1 cellular context compared by ENCODE assay signal in genomic region chr1:34859442-34860200, GRCh38.
TF ChIP-seq lines count a peak whose summit lies in the region.

TSS of gene SMIM12 (minus strand) at chr1:34859749. CDS start at chr1:34855977, 3,772 bp downstream.

TF ChIP-seq in HepG2, 621 proteins besides CTCF, POLR2A, EP300 and RAD21 (continued from another document and continues in another):
- TF ChIP-seq MED8 (CRISPR knock-in tag; IDR thresholded peaks at IDR 0.05; ENCODE audit: insufficient replicate concordance) = no peak
- peak; percentile 96 for TF ChIP-seq MLX (CRISPR knock-in tag; IDR thresholded peaks at IDR 0.05)
- TF ChIP-seq ZNF704 (CRISPR knock-in tag; IDR thresholded peaks at IDR 0.05; ENCODE audit: borderline replicate concordance) = peak; percentile 83; the same call in 1 of the 2 replicates
- TF ChIP-seq ZNF451 (CRISPR knock-in tag; IDR thresholded peaks at IDR 0.05) = peak; percentile 85
- TF ChIP-seq GATAD2A (CRISPR knock-in tag; IDR thresholded peaks at IDR 0.05) = peak; percentile 87
- TF ChIP-seq RFXANK (CRISPR knock-in tag; IDR thresholded peaks at IDR 0.05) = no peak
- TF ChIP-seq CBFB (CRISPR knock-in tag; IDR thresholded peaks at IDR 0.05) = peak; percentile 37; the same call in 1 of the 2 replicates
- peak; percentile 91 for TF ChIP-seq ZNF788 (CRISPR knock-in tag; IDR thresholded peaks at IDR 0.05; ENCODE audit: borderline replicate concordance)
- no peak; the same call in 1 of the 2 replicates for TF ChIP-seq ZNF234 (CRISPR knock-in tag; conservative IDR thresholded peaks at IDR 0.05)
- peak; percentile 87 for TF ChIP-seq IKZF5 (CRISPR knock-in tag; IDR thresholded peaks at IDR 0.05)
- peak; percentile 77 for TF ChIP-seq PATZ1 (CRISPR knock-in tag; IDR thresholded peaks at IDR 0.05)
- peak; percentile 84 for TF ChIP-seq THRA (CRISPR knock-in tag; IDR thresholded peaks at IDR 0.05; ENCODE audit: borderline replicate concordance)
- peak; percentile 84 for TF ChIP-seq MXD3 (CRISPR knock-in tag; IDR thresholded peaks at IDR 0.05)
- TF ChIP-seq SETDB1 (CRISPR knock-in tag; IDR thresholded peaks at IDR 0.05; ENCODE audit: borderline replicate concordance) = no peak
- TF ChIP-seq ZNF230 (CRISPR knock-in tag; IDR thresholded peaks at IDR 0.05) = 0 out of 2 replicates have a peak, but pooled peaks have one; percentile 66
- 0 out of 2 replicates have a peak, but pooled peaks have one; percentile 37 for TF ChIP-seq GTF3A (CRISPR knock-in tag; conservative IDR thresholded peaks at IDR 0.05)
- TF ChIP-seq ZNF329 (CRISPR knock-in tag; IDR thresholded peaks at IDR 0.05; ENCODE audit: low read depth) = 0 out of 2 replicates have a peak, but pooled peaks have one; percentile 43
- peak; percentile 84 for TF ChIP-seq KDM5A (IDR thresholded peaks at IDR 0.05; ENCODE audit: borderline replicate concordance, low read length)
- no peak for TF ChIP-seq ARID3A (IDR thresholded peaks at IDR 0.05; ENCODE audit: low read depth, low read length)
- no peak for TF ChIP-seq USF2 (IDR thresholded peaks at IDR 0.05; ENCODE audit: low read depth, low read length)
- TF ChIP-seq USF2 (CRISPR knock-in tag; IDR thresholded peaks at IDR 0.05; ENCODE audit: borderline replicate concordance) = peak; percentile 23; the same call in 1 of the 2 replicates
- peak; percentile 80; the same call in 1 of the 2 replicates for TF ChIP-seq ARID2 (CRISPR knock-in tag; IDR thresholded peaks at IDR 0.05; ENCODE audit: borderline replicate concordance)
- no peak for TF ChIP-seq TCF7L2 (IDR thresholded peaks at IDR 0.05; ENCODE audit: low read depth, low read length)
- peak; percentile 68 for TF ChIP-seq BORCS8-MEF2B (CRISPR knock-in tag; IDR thresholded peaks at IDR 0.05)
- TF ChIP-seq SIN3A (IDR thresholded peaks at IDR 0.05; ENCODE audit: borderline replicate concordance, low read depth, low read length) = peak; percentile 20; the same call in 1 of the 2 replicates
- TF ChIP-seq ELF1 (CRISPR knock-in tag; IDR thresholded peaks at IDR 0.05) = peak; percentile 91
- no peak for TF ChIP-seq ZNF282 (IDR thresholded peaks at IDR 0.05; ENCODE audit: partially characterized antibody)
- TF ChIP-seq REPIN1 (CRISPR knock-in tag; IDR thresholded peaks at IDR 0.05; ENCODE audit: borderline replicate concordance, low read depth) = peak; percentile 88; the same call in 1 of the 2 replicates
- peak; percentile 61 for TF ChIP-seq CREM (IDR thresholded peaks at IDR 0.05)
- no peak for TF ChIP-seq CREM (CRISPR knock-in tag; IDR thresholded peaks at IDR 0.05)
- TF ChIP-seq HOXD1 (CRISPR knock-in tag; IDR thresholded peaks at IDR 0.05) = peak; percentile 83
- peak; percentile 58; the same call in 1 of the 2 replicates for TF ChIP-seq EHMT2 (IDR thresholded peaks at IDR 0.05; ENCODE audit: borderline replicate concordance, low read depth, low read length)
- TF ChIP-seq ZNF121 (CRISPR knock-in tag; IDR thresholded peaks at IDR 0.05) = 0 out of 2 replicates have a peak, but pooled peaks have one; percentile 10
- no peak for TF ChIP-seq NONO (IDR thresholded peaks at IDR 0.05)
- peak; percentile 90 for TF ChIP-seq NONO (CRISPR knock-in tag; conservative IDR thresholded peaks at IDR 0.05)
- peak; percentile 42 for TF ChIP-seq TAF15 (IDR thresholded peaks at IDR 0.05; ENCODE audit: low read depth, low read length, poor library complexity, severe bottlenecking)
- TF ChIP-seq AHDC1 (CRISPR knock-in tag; IDR thresholded peaks at IDR 0.05; ENCODE audit: borderline replicate concordance) = no peak
- TF ChIP-seq SRSF1 (optimal IDR thresholded peaks at IDR 0.05; ENCODE audit: low read depth, low read length) = peak; percentile 53
- TF ChIP-seq FOXA3 (CRISPR knock-in tag; IDR thresholded peaks at IDR 0.05) = peak; percentile 61
- TF ChIP-seq KDM6A (CRISPR knock-in tag; IDR thresholded peaks at IDR 0.05; ENCODE audit: low read depth) = no peak
- no peak for TF ChIP-seq ZNF20 (CRISPR knock-in tag; IDR thresholded peaks at IDR 0.05)
- no peak for TF ChIP-seq NR3C1 (CRISPR knock-in tag; IDR thresholded peaks at IDR 0.05)
- peak; percentile 17 for TF ChIP-seq PTBP1 (IDR thresholded peaks at IDR 0.05; ENCODE audit: low read depth, low read length, poor library complexity, severe bottlenecking)
- no peak for TF ChIP-seq ZNF720 (CRISPR knock-in tag; IDR thresholded peaks at IDR 0.05)
- peak; percentile 92 for TF ChIP-seq PHF8 (CRISPR knock-in tag; IDR thresholded peaks at IDR 0.05)
- 0 out of 2 replicates have a peak, but pooled peaks have one; percentile 51 for TF ChIP-seq ZNF101 (CRISPR knock-in tag; IDR thresholded peaks at IDR 0.05; ENCODE audit: borderline replicate concordance, low read depth)
- TF ChIP-seq ZNF343 (CRISPR knock-in tag; IDR thresholded peaks at IDR 0.05) = peak; percentile 36; the same call in 1 of the 2 replicates
- TF ChIP-seq TBX3 (IDR thresholded peaks at IDR 0.05; ENCODE audit: borderline replicate concordance) = no peak
- no peak; the same call in 1 of the 2 replicates for TF ChIP-seq ZNF205 (CRISPR knock-in tag; IDR thresholded peaks at IDR 0.05)
- TF ChIP-seq RCOR2 (CRISPR knock-in tag; IDR thresholded peaks at IDR 0.05) = 0 out of 2 replicates have a peak, but pooled peaks have one; percentile 42
- TF ChIP-seq NCOA1 (CRISPR knock-in tag; IDR thresholded peaks at IDR 0.05) = peak; percentile 95
